In the genomic region with DNA sequence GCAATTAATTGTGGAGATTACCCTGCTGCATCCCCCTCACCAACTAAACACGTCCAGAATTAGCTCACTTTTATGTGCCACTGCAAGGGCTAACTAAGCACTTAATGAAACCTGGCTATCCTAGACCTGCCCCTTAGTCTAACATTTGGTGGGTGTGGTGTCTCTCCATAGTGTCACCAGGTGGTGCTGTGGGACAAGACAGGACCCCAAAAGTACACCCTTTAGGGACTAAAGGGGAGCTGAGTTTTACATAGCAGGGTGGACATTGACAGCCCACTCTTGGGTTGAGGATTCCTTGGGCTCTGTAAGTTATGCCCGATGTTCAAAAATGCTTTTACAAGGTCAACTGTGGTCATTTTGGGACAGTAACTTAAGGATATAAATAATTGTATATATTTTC, we compare ENCODE assay signal across 10 cellular contexts. TPM values are rescaled to one million over a fixed set of nuclear protein-coding genes. Genes with fewer than 3 reads are reported as not detected.
DNase-seq lines count a peak whose midpoint lies in the region; ATAC-seq, FAIRE-seq and TF ChIP-seq lines count a peak whose summit lies in the region.
"Had no signal": no experiment of that assay in that cellular context is flagged by ENCODE, and none has a peak within 500 bp of the region (broad histone marks: within the 10 kb centered on the region; RNA-seq: fewer than 3 reads in every experiment).

No MANE protein-coding gene starts in this region.

- CTCF ChIA-PET in AG04449 (lab: Yijun Ruan, JAX) = interaction anchor here (0.8 to 2.4 kb wide), 6 partner anchors 10 to 152 kb away, joined by 3 to 17 read pairs (median 4); no protein-coding TSS in a partner anchor

- POLR2A ChIA-PET in AG04449 (lab: Yijun Ruan, JAX) = no interaction called here

- H4K20me1 ChIP-seq in OCI-LY3 (ENCODE audit: insufficient read depth, low read length) (peaks cover 33% of the 10 kb centered on the region), fibroblast of lung (ENCODE audit: control insufficient read depth, extremely low read depth, insufficient read depth, low read length) (no peaks in the 10 kb centered on the region)

- TF ChIP-seq CTCF in AG04449 (IDR thresholded peaks at IDR 0.05; ENCODE audit: insufficient read depth, low read length, missing control alignments) (peak; percentile 25), OCI-LY3 (IDR thresholded peaks at IDR 0.05; ENCODE audit: low read depth, low read length) (peak; percentile 52), fibroblast of lung (conservative IDR thresholded peaks at IDR 0.05 in 1 of 2, IDR thresholded peaks at IDR 0.05 in 1 of 2; ENCODE audit: low read depth in 1 of 2, low read length in 2 of 2) (peak; percentile 13 to 38), prostate gland (IDR thresholded peaks at IDR 0.05) (no peak)

- H3K4me2 ChIP-seq in OCI-LY3 (ENCODE audit: low read length) (no peak overlapping the region), fibroblast of lung (ENCODE audit: extremely low read depth, insufficient read depth, low read length) (no peak overlapping the region)

- H3K79me2 ChIP-seq in OCI-LY3 (ENCODE audit: low read length) (peaks cover 54% of the 10 kb centered on the region), fibroblast of lung (ENCODE audit: control insufficient read depth, insufficient read depth, low read length) (peaks cover 7% of the 10 kb centered on the region)
- H3K79me2 ChIP-seq: parathyroid adenoma had no signal

- no peak overlapping the region for H3K9ac ChIP-seq in OCI-LY3 (ENCODE audit: low read length)
- H3K9ac ChIP-seq in fibroblast of lung (ENCODE audit: insufficient read depth, low read length) = no peak overlapping the region
- H3K9ac ChIP-seq: parathyroid adenoma had no signal

- WGBS in prostate gland = 64% methylated on average over 2 of the region's 2 CpGs

- H3K27ac ChIP-seq in OCI-LY3 (ENCODE audit: low read length) = no peak overlapping the region
- no peak overlapping the region for H3K27ac ChIP-seq in fibroblast of lung (ENCODE audit: insufficient read depth, low read length)
- H3K27ac ChIP-seq in prostate gland = no peak overlapping the region
- H3K27ac ChIP-seq: parathyroid adenoma had no signal

- intact Hi-C loops in prostate gland (cut with DNase I) = no loop called here

- no peak for FAIRE-seq in RCC 7860 (lab: Jason Lieb, UNC)

- no peak overlapping the region for H3K4me3 ChIP-seq in AG04449 (ENCODE audit: low read depth, low read length)
- H3K4me3 ChIP-seq in OCI-LY3 (ENCODE audit: low read length) = no peak overlapping the region
- H3K4me3 ChIP-seq in fibroblast of lung (replicated peaks in 1 of 4; ENCODE audit: control extremely low read depth in 1 of 4, insufficient read depth in 1 of 4, low read depth in 3 of 4, low read length in 4 of 4) = no peak overlapping the region
- no peak overlapping the region for H3K4me3 ChIP-seq in prostate gland

- H3K27me3 ChIP-seq in OCI-LY3 (ENCODE audit: low read depth, low read length) (no peaks in the 10 kb centered on the region), fibroblast of lung (ENCODE audit: control insufficient read depth, insufficient read depth, low read length) (no peaks in the 10 kb centered on the region), prostate gland (replicated peaks; ENCODE audit: insufficient read depth) (no peaks in the 10 kb centered on the region)

- H2AFZ ChIP-seq in OCI-LY3 (ENCODE audit: low read depth, low read length) = no peak overlapping the region
- H2AFZ ChIP-seq in fibroblast of lung (ENCODE audit: low read length) = no peak overlapping the region
- H2AFZ ChIP-seq: parathyroid adenoma had no signal

- no peak for ATAC-seq in HG02798 (IDR thresholded peaks at IDR 0.05; ENCODE audit: poor library complexity, unreplicated experiment)
- ATAC-seq: stimulated activated memory B cell treated with anti-CD40 and anti-IgM and Interleukin-4, amounts not matched to agents 10 μg/mL and 1 μg/mL and 100 μg/mL, for 72 hours had no signal

- no peak for TF ChIP-seq POLR2A in prostate gland (IDR thresholded peaks at IDR 0.05)

- H3K9me3 ChIP-seq in OCI-LY3 (ENCODE audit: insufficient read depth, low read length) = no peaks in the 10 kb centered on the region
- no peaks in the 10 kb centered on the region for H3K9me3 ChIP-seq in fibroblast of lung (ENCODE audit: control insufficient read depth, insufficient read depth, low read depth, low read length)
- no peaks in the 10 kb centered on the region for H3K9me3 ChIP-seq in prostate gland

- H3K36me3 ChIP-seq in OCI-LY3 (replicated peaks; ENCODE audit: low read depth, low read length) = peaks cover 67% of the 10 kb centered on the region
- peaks cover 7% of the 10 kb centered on the region for H3K36me3 ChIP-seq in fibroblast of lung (ENCODE audit: control insufficient read depth, insufficient read depth, low read length)
- H3K36me3 ChIP-seq in prostate gland = no peaks in the 10 kb centered on the region

- H3K4me1 ChIP-seq in OCI-LY3 (ENCODE audit: low read length) (peaks cover 21% of the 10 kb centered on the region), fibroblast of lung (ENCODE audit: control insufficient read depth, extremely low read depth, insufficient read depth, low read length) (peaks cover 7% of the 10 kb centered on the region), prostate gland (replicated peaks) (no peaks in the 10 kb centered on the region)

- in situ Hi-C loops in G401 (cut with HindIII; ENCODE audit: low sequenced_read_pairs) = no loop called here

- DNase-seq in AG04449 (ENCODE audit: low read depth, low spot score) (no peak), G401 (ENCODE audit: low spot score) (peak; percentile 19), fibroblast of lung (ENCODE audit: low read depth in 2 of 2) (peak; percentile 2 to 12), RCC 7860 (ENCODE audit: low spot score) (no peak), medulla oblongata (ENCODE audit: extremely low spot score) (no peak), prostate gland (ENCODE audit: low spot score) (no peak)

RNA-seq across cellular contexts. Expression of gene DUT, which starts 5.7 kb away (rescaled TPM):
- 159 and 182 TPM in 2 replicates for total RNA-seq in G401 (2014; rRNA removed; shearing (Covaris generic))
- total RNA-seq in fibroblast of lung = 41.6 and 47.6 TPM in 2 replicates
- polyA plus RNA-seq in fibroblast of lung = 52.9 and 78.8 TPM in 2 replicates
- 68.1 and 110 TPM in 2 replicates for polyA plus RNA-seq in fibroblast of lung (2012)
- 1.9 and 4.6 TPM in 2 replicates for polyA minus RNA-seq in fibroblast of lung (ENCODE audit: low replicate concordance)
- total RNA-seq in prostate gland = 100 to 1,000 TPM in 1 of 2 donors, 10 to 100 TPM in 1; 87.0 to 104 TPM

Comparison
In these comparisons a context has a peak if more than half of its experiments do, and no peak if none do; other contexts are left out.
1. DNase-seq: peak in G401 (single experiment) and fibroblast of lung (2 of 2); none in AG04449 (single experiment), RCC 7860 (single experiment), medulla oblongata (single experiment) and prostate gland (single experiment).
2. CTCF ChIP-seq: peak in AG04449 (single experiment), OCI-LY3 (single experiment) and fibroblast of lung (2 of 2); none in prostate gland (0 of 4).